20 cellular contexts compared by ENCODE assay signal in the genomic region with DNA sequence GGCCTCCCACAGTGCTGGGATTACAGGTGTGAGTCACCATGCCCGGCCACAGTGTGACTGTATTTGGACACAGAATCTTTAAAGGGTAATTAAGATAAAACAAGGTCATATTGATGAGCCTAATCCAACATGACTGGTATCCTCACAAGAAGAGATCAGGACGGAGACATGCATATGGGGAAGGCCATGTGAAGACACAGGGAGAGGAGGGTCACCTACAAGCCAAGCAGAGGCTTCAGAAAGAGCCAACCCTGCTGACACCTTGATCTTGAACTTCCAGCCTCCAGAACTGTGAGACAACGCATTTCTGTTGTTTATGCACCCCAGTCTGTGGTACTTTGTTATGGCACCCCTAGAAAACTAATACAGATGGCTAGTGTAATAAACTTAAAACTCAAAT.
DNase-seq lines count a peak whose midpoint lies in the region; ATAC-seq and TF ChIP-seq lines count a peak whose summit lies in the region.
"Had no signal": no experiment of that assay in that cellular context is flagged by ENCODE, and none has a peak within 500 bp of the region (broad histone marks: within the 10 kb centered on the region; RNA-seq: fewer than 3 reads in every experiment).

No MANE protein-coding gene starts in this region.

- H3K36me3 ChIP-seq in spleen, result peaks cover 0 to 100% (median 75%) of the 10 kb centered on the region in 6 donors

- no peak for TF ChIP-seq CTCF in activated CD8-positive, alpha-beta T cell treated with anti-CD3 and anti-CD28 coated beads for 36 hours (IDR thresholded peaks at IDR 0.05)
- no peak for TF ChIP-seq CTCF in spleen (IDR thresholded peaks at IDR 0.05 in 8 of 11, conservative IDR thresholded peaks at IDR 0.05 in 3 of 11)

- POLR2A ChIA-PET in activated CD8-positive, alpha-beta T cell treated with anti-CD3 and anti-CD28 coated beads for 36 hours (lab: Charles Lee), result no interaction called here
- POLR2A ChIA-PET in activated CD8-positive, alpha-beta T cell treated with anti-CD3 and anti-CD28 coated beads, Interleukin-2, amount 10 ng/mL, durations not matched to agents 7 days and 5 days (lab: Charles Lee), result no interaction called here

- H3K27ac ChIP-seq in spleen, result no peak overlapping the region
- H3K27ac ChIP-seq: 22Rv1, BLaER1, C4-2B, GM23248 had no signal

- no peak overlapping the region for H3K4me3 ChIP-seq in spleen
- H3K4me3 ChIP-seq: BLaER1, GM23248 had no signal

- H3K4me1 Mint-ChIP-seq in activated CD8-positive, alpha-beta T cell treated with anti-CD3 and anti-CD28 coated beads for 36 hours (ENCODE audit: low read depth), result no peaks in the 10 kb centered on the region
- no peaks in the 10 kb centered on the region for H3K4me1 Mint-ChIP-seq in activated CD8-positive, alpha-beta T cell treated with anti-CD3 and anti-CD28 coated beads, Interleukin-2, amount 10 ng/mL, durations not matched to agents 7 days and 5 days (ENCODE audit: low read depth)
- H3K4me1 Mint-ChIP-seq in activated naive CD4-positive, alpha-beta T cell treated with anti-CD3 and anti-CD28 coated beads, Interleukin-2, amount 50 U/mL, for 24 hours, result no peaks in the 10 kb centered on the region
- H3K4me1 Mint-ChIP-seq in activated naive CD4-positive, alpha-beta T cell treated with anti-CD3 and anti-CD28 coated beads for 36 hours (ENCODE audit: low read depth), result peaks cover 2% of the 10 kb centered on the region
- no peaks in the 10 kb centered on the region for H3K4me1 Mint-ChIP-seq in stimulated activated naive CD8-positive, alpha-beta T cell treated with anti-CD3 and anti-CD28 coated beads, Interleukin-15, Interleukin-2, amounts not matched to agents 100 ng/mL and 50 ng/mL, for 24 hours (ENCODE audit: low read depth)
- no peaks in the 10 kb centered on the region for H3K4me1 Mint-ChIP-seq in stimulated activated naive CD8-positive, alpha-beta T cell treated with anti-CD3 and anti-CD28 coated beads, Interleukin-15, amount 100 ng/mL, for 72 hours
- H3K4me1 Mint-ChIP-seq in activated T-helper 17 cell treated with anti-CD3 and anti-CD28 coated beads, Interleukin-2, amount 50 U/mL, for 72 hours, result no peaks in the 10 kb centered on the region
- H3K4me1 Mint-ChIP-seq: B cell had no signal

- 88 to 99% (median 98%) methylated on average over 3 of the region's 3 CpGs for WGBS in spleen, 5 donors

- CTCF ChIA-PET in activated CD8-positive, alpha-beta T cell treated with anti-CD3 and anti-CD28 coated beads for 36 hours (lab: Charles Lee), result no interaction called here
- CTCF ChIA-PET in activated CD8-positive, alpha-beta T cell treated with anti-CD3 and anti-CD28 coated beads, Interleukin-2, amount 10 ng/mL, durations not matched to agents 7 days and 5 days (lab: Charles Lee), result no interaction called here
- CTCF ChIA-PET in activated naive CD4-positive, alpha-beta T cell treated with anti-CD3 and anti-CD28 coated beads for 36 hours (lab: Charles Lee), result no interaction called here

- peaks cover 34% of the 10 kb centered on the region for H3K36me3 Mint-ChIP-seq in activated CD8-positive, alpha-beta T cell treated with anti-CD3 and anti-CD28 coated beads for 36 hours (ENCODE audit: low read depth)
- peaks cover 58% of the 10 kb centered on the region for H3K36me3 Mint-ChIP-seq in activated CD8-positive, alpha-beta T cell treated with anti-CD3 and anti-CD28 coated beads, Interleukin-2, amount 10 ng/mL, durations not matched to agents 7 days and 5 days (ENCODE audit: low read depth)
- peaks cover 17% of the 10 kb centered on the region for H3K36me3 Mint-ChIP-seq in activated naive CD4-positive, alpha-beta T cell treated with anti-CD3 and anti-CD28 coated beads, Interleukin-2, amount 50 U/mL, for 24 hours
- peaks cover 30% of the 10 kb centered on the region for H3K36me3 Mint-ChIP-seq in activated naive CD4-positive, alpha-beta T cell treated with anti-CD3 and anti-CD28 coated beads for 36 hours (ENCODE audit: low read depth)
- H3K36me3 Mint-ChIP-seq in stimulated activated naive CD8-positive, alpha-beta T cell treated with anti-CD3 and anti-CD28 coated beads, Interleukin-15, Interleukin-2, amounts not matched to agents 100 ng/mL and 50 ng/mL, for 24 hours (ENCODE audit: low read depth), result peaks cover 75% of the 10 kb centered on the region
- peaks cover 99% of the 10 kb centered on the region for H3K36me3 Mint-ChIP-seq in activated T-helper 17 cell treated with anti-CD3 and anti-CD28 coated beads, Interleukin-2, amount 50 U/mL, for 72 hours (ENCODE audit: low read depth)

- H3K4me3 Mint-ChIP-seq in activated CD8-positive, alpha-beta T cell treated with anti-CD3 and anti-CD28 coated beads for 36 hours, result no peak overlapping the region
- no peak overlapping the region for H3K4me3 Mint-ChIP-seq in activated CD8-positive, alpha-beta T cell treated with anti-CD3 and anti-CD28 coated beads, Interleukin-2, amount 10 ng/mL, durations not matched to agents 7 days and 5 days
- no peak overlapping the region for H3K4me3 Mint-ChIP-seq in activated naive CD4-positive, alpha-beta T cell treated with anti-CD3 and anti-CD28 coated beads, Interleukin-2, amount 50 U/mL, for 24 hours
- H3K4me3 Mint-ChIP-seq in activated naive CD4-positive, alpha-beta T cell treated with anti-CD3 and anti-CD28 coated beads for 36 hours, result no peak overlapping the region
- no peak overlapping the region for H3K4me3 Mint-ChIP-seq in stimulated activated naive CD8-positive, alpha-beta T cell treated with anti-CD3 and anti-CD28 coated beads, Interleukin-15, Interleukin-2, amounts not matched to agents 100 ng/mL and 50 ng/mL, for 24 hours
- no peak overlapping the region for H3K4me3 Mint-ChIP-seq in stimulated activated naive CD8-positive, alpha-beta T cell treated with anti-CD3 and anti-CD28 coated beads, Interleukin-15, amount 100 ng/mL, for 72 hours
- no peak overlapping the region for H3K4me3 Mint-ChIP-seq in activated T-helper 17 cell treated with anti-CD3 and anti-CD28 coated beads, Interleukin-2, amount 50 U/mL, for 72 hours
- H3K4me3 Mint-ChIP-seq: B cell; CD4-positive, CD25-positive, alpha-beta regulatory T cell; CD8-positive, alpha-beta T cell had no signal

- no peaks in the 10 kb centered on the region for H3K4me1 ChIP-seq in spleen
- H3K4me1 ChIP-seq: BLaER1, Caco-2 had no signal

- H3K9me3 ChIP-seq in spleen, result no peaks in the 10 kb centered on the region
- H3K9me3 ChIP-seq: BLaER1, Caco-2 had no signal

- no peak for DNase-seq in activated CD8-positive, alpha-beta T cell treated with anti-CD3 and anti-CD28 coated beads for 36 hours
- DNase-seq in activated CD8-positive, alpha-beta T cell treated with anti-CD3 and anti-CD28 coated beads, Interleukin-2, amount 10 ng/mL, durations not matched to agents 7 days and 5 days, result no peak
- DNase-seq in activated naive CD4-positive, alpha-beta T cell treated with anti-CD3 and anti-CD28 coated beads for 36 hours, result no peak
- DNase-seq in stimulated activated naive CD8-positive, alpha-beta T cell treated with anti-CD3 and anti-CD28 coated beads, Interleukin-15, amount 100 ng/mL, for 72 hours, result no peak
- DNase-seq in spleen, result no peak
- DNase-seq: Caco-2; CD4-positive, CD25-positive, alpha-beta regulatory T cell; CD8-positive, alpha-beta T cell; DMS153; DND-41; GM23248; H7; HCEC 1CT had no signal

- H3K9me3 Mint-ChIP-seq in activated CD8-positive, alpha-beta T cell treated with anti-CD3 and anti-CD28 coated beads for 36 hours, result no peaks in the 10 kb centered on the region
- H3K9me3 Mint-ChIP-seq in activated CD8-positive, alpha-beta T cell treated with anti-CD3 and anti-CD28 coated beads, Interleukin-2, amount 10 ng/mL, durations not matched to agents 7 days and 5 days (ENCODE audit: insufficient read depth), result no peaks in the 10 kb centered on the region
- no peaks in the 10 kb centered on the region for H3K9me3 Mint-ChIP-seq in activated naive CD4-positive, alpha-beta T cell treated with anti-CD3 and anti-CD28 coated beads, Interleukin-2, amount 50 U/mL, for 24 hours
- H3K9me3 Mint-ChIP-seq in activated naive CD4-positive, alpha-beta T cell treated with anti-CD3 and anti-CD28 coated beads for 36 hours, result no peaks in the 10 kb centered on the region
- H3K9me3 Mint-ChIP-seq in stimulated activated naive CD8-positive, alpha-beta T cell treated with anti-CD3 and anti-CD28 coated beads, Interleukin-15, Interleukin-2, amounts not matched to agents 100 ng/mL and 50 ng/mL, for 24 hours, result no peaks in the 10 kb centered on the region
- H3K9me3 Mint-ChIP-seq in stimulated activated naive CD8-positive, alpha-beta T cell treated with anti-CD3 and anti-CD28 coated beads, Interleukin-15, amount 100 ng/mL, for 72 hours, result no peaks in the 10 kb centered on the region
- H3K9me3 Mint-ChIP-seq in activated T-helper 17 cell treated with anti-CD3 and anti-CD28 coated beads, Interleukin-2, amount 50 U/mL, for 72 hours, result no peaks in the 10 kb centered on the region
- H3K9me3 Mint-ChIP-seq: CD8-positive, alpha-beta T cell had no signal

- no peaks in the 10 kb centered on the region for H3K27me3 Mint-ChIP-seq in activated CD8-positive, alpha-beta T cell treated with anti-CD3 and anti-CD28 coated beads for 36 hours
- no peaks in the 10 kb centered on the region for H3K27me3 Mint-ChIP-seq in activated CD8-positive, alpha-beta T cell treated with anti-CD3 and anti-CD28 coated beads, Interleukin-2, amount 10 ng/mL, durations not matched to agents 7 days and 5 days (ENCODE audit: low read depth)
- H3K27me3 Mint-ChIP-seq in activated naive CD4-positive, alpha-beta T cell treated with anti-CD3 and anti-CD28 coated beads, Interleukin-2, amount 50 U/mL, for 24 hours, result no peaks in the 10 kb centered on the region
- H3K27me3 Mint-ChIP-seq in activated naive CD4-positive, alpha-beta T cell treated with anti-CD3 and anti-CD28 coated beads for 36 hours (ENCODE audit: low read depth), result no peaks in the 10 kb centered on the region
- no peaks in the 10 kb centered on the region for H3K27me3 Mint-ChIP-seq in stimulated activated naive CD8-positive, alpha-beta T cell treated with anti-CD3 and anti-CD28 coated beads, Interleukin-15, Interleukin-2, amounts not matched to agents 100 ng/mL and 50 ng/mL, for 24 hours
- no peaks in the 10 kb centered on the region for H3K27me3 Mint-ChIP-seq in stimulated activated naive CD8-positive, alpha-beta T cell treated with anti-CD3 and anti-CD28 coated beads, Interleukin-15, amount 100 ng/mL, for 72 hours
- H3K27me3 Mint-ChIP-seq in activated T-helper 17 cell treated with anti-CD3 and anti-CD28 coated beads, Interleukin-2, amount 50 U/mL, for 72 hours, result no peaks in the 10 kb centered on the region
- H3K27me3 Mint-ChIP-seq: B cell; CD4-positive, CD25-positive, alpha-beta regulatory T cell had no signal

- H3K27ac Mint-ChIP-seq in activated CD8-positive, alpha-beta T cell treated with anti-CD3 and anti-CD28 coated beads for 36 hours, result peak overlapping the region; percentile 34
- no peak overlapping the region for H3K27ac Mint-ChIP-seq in activated CD8-positive, alpha-beta T cell treated with anti-CD3 and anti-CD28 coated beads, Interleukin-2, amount 10 ng/mL, durations not matched to agents 7 days and 5 days
- H3K27ac Mint-ChIP-seq in activated naive CD4-positive, alpha-beta T cell treated with anti-CD3 and anti-CD28 coated beads, Interleukin-2, amount 50 U/mL, for 24 hours, result peak overlapping the region; percentile 86
- no peak overlapping the region for H3K27ac Mint-ChIP-seq in activated naive CD4-positive, alpha-beta T cell treated with anti-CD3 and anti-CD28 coated beads for 36 hours
- peak overlapping the region; percentile 58 for H3K27ac Mint-ChIP-seq in stimulated activated naive CD8-positive, alpha-beta T cell treated with anti-CD3 and anti-CD28 coated beads, Interleukin-15, Interleukin-2, amounts not matched to agents 100 ng/mL and 50 ng/mL, for 24 hours
- H3K27ac Mint-ChIP-seq in stimulated activated naive CD8-positive, alpha-beta T cell treated with anti-CD3 and anti-CD28 coated beads, Interleukin-15, amount 100 ng/mL, for 72 hours, result peak overlapping the region in 1 of 2 donors; percentile 46
- H3K27ac Mint-ChIP-seq in activated T-helper 17 cell treated with anti-CD3 and anti-CD28 coated beads, Interleukin-2, amount 50 U/mL, for 72 hours, result peak overlapping the region; percentile 30
- H3K27ac Mint-ChIP-seq: B cell; CD8-positive, alpha-beta T cell had no signal

- intact Hi-C loops in activated CD8-positive, alpha-beta T cell treated with anti-CD3 and anti-CD28 coated beads for 36 hours (cut with micrococcal nuclease), result no loop called here
- intact Hi-C loops in activated naive CD4-positive, alpha-beta T cell treated with anti-CD3 and anti-CD28 coated beads for 36 hours (cut with micrococcal nuclease), result no loop called here
- intact Hi-C loops in spleen (cut with DNase I; ENCODE audit: low total_unique reads), result no loop called here

- no peak for ATAC-seq in activated CD8-positive, alpha-beta T cell treated with anti-CD3 and anti-CD28 coated beads for 36 hours
- ATAC-seq in activated CD8-positive, alpha-beta T cell treated with anti-CD3 and anti-CD28 coated beads, Interleukin-2, amount 10 ng/mL, durations not matched to agents 7 days and 5 days, result no peak
- no peak for ATAC-seq in stimulated activated naive CD8-positive, alpha-beta T cell treated with anti-CD3 and anti-CD28 coated beads, Interleukin-15, amount 100 ng/mL, for 72 hours
- ATAC-seq in activated T-helper 17 cell treated with anti-CD3 and anti-CD28 coated beads, Interleukin-2, amount 50 U/mL, for 72 hours (replicated peaks), result no peak
- ATAC-seq: CD8-positive, alpha-beta T cell had no signal

- H3K27me3 ChIP-seq in spleen (replicated peaks in 1 of 7), result no peaks in the 10 kb centered on the region
- H3K27me3 ChIP-seq: BLaER1 had no signal

- no peak for TF ChIP-seq POLR2A in spleen (IDR thresholded peaks at IDR 0.05)

Comparison
In these comparisons a context has a peak if more than half of its experiments do, and no peak if none do; other contexts are left out.
1. H3K27ac Mint-ChIP-seq: peak in activated CD8-positive, alpha-beta T cell treated with anti-CD3 and anti-CD28 coated beads for 36 hours (single experiment), activated naive CD4-positive, alpha-beta T cell treated with anti-CD3 and anti-CD28 coated beads, Interleukin-2, amount 50 U/mL, for 24 hours (single experiment), stimulated activated naive CD8-positive, alpha-beta T cell treated with anti-CD3 and anti-CD28 coated beads, Interleukin-15, Interleukin-2, amounts not matched to agents 100 ng/mL and 50 ng/mL, for 24 hours (single experiment) and activated T-helper 17 cell treated with anti-CD3 and anti-CD28 coated beads, Interleukin-2, amount 50 U/mL, for 72 hours (single experiment); none in activated CD8-positive, alpha-beta T cell treated with anti-CD3 and anti-CD28 coated beads, Interleukin-2, amount 10 ng/mL, durations not matched to agents 7 days and 5 days (single experiment) and activated naive CD4-positive, alpha-beta T cell treated with anti-CD3 and anti-CD28 coated beads for 36 hours (single experiment).